Comparison of ENCODE assay signal across 10 cellular contexts in genomic region chr19:56197646-56198045, GRCh38. TPM values are rescaled to one million over a fixed set of nuclear protein-coding genes. Genes with fewer than 3 reads are reported as not detected.
"Had no signal": no experiment of that assay in that cellular context is flagged by ENCODE, and none has a peak within 500 bp of the region (broad histone marks: within the 10 kb centered on the region; RNA-seq: fewer than 3 reads in every experiment).

Gene ZSCAN5B, minus strand, starts transcription at chr19:56197783. Its CDS starts 4,731 bp downstream, at chr19:56193052.

RNA-seq across cellular contexts. Expression of gene ZSCAN5B, which starts in this region (rescaled TPM):
- total RNA-seq: OCI-LY7, PC-3, PC-9, Peyer's patch, Right ventricle myocardium inferior, Right ventricle myocardium superior, RPMI7951, SJSA1, SK-MEL-5 had no signal
- polyA plus RNA-seq: SK-N-SH had no signal
